Comparison of ENCODE assay signal across 23 cellular contexts in genomic region chr20:61956396-61957342, GRCh38.
DNase-seq lines count a peak whose midpoint lies in the region; ATAC-seq, FAIRE-seq and TF ChIP-seq lines count a peak whose summit lies in the region.
"Had no signal": no experiment of that assay in that cellular context is flagged by ENCODE, and none has a peak within 500 bp of the region (broad histone marks: within the 10 kb centered on the region; RNA-seq: fewer than 3 reads in every experiment).

No MANE protein-coding gene starts in this region.

- H3K36me3 ChIP-seq in cardiac muscle cell = no peaks in the 10 kb centered on the region
- H3K36me3 ChIP-seq: stomach had no signal

- DNase-seq in cardiac muscle cell (ENCODE audit: low read depth in 1 of 2, low spot score in 1 of 2) = peak in 1 of 2 donors; percentile 54
- DNase-seq in Right ventricle myocardium inferior (ENCODE audit: missing footprints) = no peak
- DNase-seq in SHP77 treated with DMSO at 0.1 percent for 48 hours (lab: John Stamatoyannopoulos, UW) = peak; percentile 22
- peak; percentile 39 for DNase-seq in fibroblast of pulmonary artery (ENCODE audit: low read depth)
- DNase-seq in type B pancreatic cell (ENCODE audit: extremely low spot score, unreplicated experiment) = no peak
- DNase-seq in germinal center (ENCODE audit: low spot score) = no peak
- no peak for DNase-seq in dermis blood vessel endothelial cell
- DNase-seq in GM12891 (ENCODE audit: insufficient read length, low spot score) = no peak
- DNase-seq: ACHN; activated effector memory CD4-positive, alpha-beta T cell treated with anti-CD3 and anti-CD28 coated beads, Interleukin-2, amount 50 U/mL, for 16 hours; cortex of kidney; foreskin melanocyte; H7; kidney glomerular epithelial cell; natural killer cell; NCI-H2029; stimulated activated CD4-positive, alpha-beta T cell treated with anti-CD3 and anti-CD28 coated beads, Interleukin-2, amount 100 ng/mL, for 48 hours; stomach; T-helper 1 cell had no signal

- FAIRE-seq in GM12891 (lab: Jason Lieb, UNC) = no peak
- FAIRE-seq: urothelium cell line had no signal

- H3K27me3 ChIP-seq in cardiac muscle cell = no peaks in the 10 kb centered on the region

- H3K9me3 Mint-ChIP-seq in type B pancreatic cell = no peaks in the 10 kb centered on the region
- H3K9me3 Mint-ChIP-seq: natural killer cell had no signal

- H3K4me3 ChIP-seq in cardiac muscle cell (no peak overlapping the region), fibroblast of pulmonary artery (replicated peaks; ENCODE audit: low read depth, low read length) (no peak overlapping the region)
- H3K4me3 ChIP-seq: skin epidermis, stomach had no signal

- H3K9me3 ChIP-seq in cardiac muscle cell (ENCODE audit: low read depth) = no peaks in the 10 kb centered on the region
- H3K9me3 ChIP-seq: stomach had no signal

- H3K36me3 Mint-ChIP-seq in type B pancreatic cell = no peaks in the 10 kb centered on the region
- H3K36me3 Mint-ChIP-seq: natural killer cell had no signal

- peak overlapping the region; percentile 14 for H3K27ac Mint-ChIP-seq in type B pancreatic cell
- H3K27ac Mint-ChIP-seq: IgD-negative memory B cell, natural killer cell had no signal

- peaks cover 10% of the 10 kb centered on the region for H3K27me3 Mint-ChIP-seq in type B pancreatic cell

- peak overlapping the region; percentile 59 for H3K27ac ChIP-seq in cardiac muscle cell
- H3K27ac ChIP-seq: C4-2B, skin epidermis, stomach had no signal

- peaks cover 14% of the 10 kb centered on the region for H3K4me1 ChIP-seq in cardiac muscle cell (ENCODE audit: low read depth)

- ATAC-seq in Right ventricle myocardium inferior = no peak
- ATAC-seq: natural killer cell had no signal

- intact Hi-C loops in Right ventricle myocardium inferior (cut with DNase I) = no loop called here

- no peak for TF ChIP-seq POLR2A in GM12891 (IDR thresholded peaks at IDR 0.05; ENCODE audit: low read depth, low read length)

- no peak for TF ChIP-seq CTCF in cardiac muscle cell (IDR thresholded peaks at IDR 0.05; ENCODE audit: low read depth, low read length)
- TF ChIP-seq CTCF in fibroblast of pulmonary artery (IDR thresholded peaks at IDR 0.05; ENCODE audit: low read length, missing control alignments) = no peak
- no peak for TF ChIP-seq CTCF in type B pancreatic cell (conservative IDR thresholded peaks at IDR 0.05)

- H3K4me3 Mint-ChIP-seq in type B pancreatic cell = no peak overlapping the region
- H3K4me3 Mint-ChIP-seq: IgD-negative memory B cell, natural killer cell had no signal

- H3K4me1 Mint-ChIP-seq in type B pancreatic cell (ENCODE audit: unreplicated experiment) = peaks cover 4% of the 10 kb centered on the region
- H3K4me1 Mint-ChIP-seq: IgD-negative memory B cell had no signal

TF ChIP-seq in GM12891, 5 proteins besides CTCF, POLR2A, EP300 and RAD21:
- no peak for TF ChIP-seq SPI1 (IDR thresholded peaks at IDR 0.05; ENCODE audit: low read depth, low read length)
- TF ChIP-seq POLR2AphosphoS5 (IDR thresholded peaks at IDR 0.05; ENCODE audit: low read depth, low read length) = no peak

Comparison
In these comparisons a context has a peak if more than half of its experiments do, and no peak if none do; other contexts are left out.
1. DNase-seq: peak in SHP77 treated with DMSO at 0.1 percent for 48 hours (single experiment) and fibroblast of pulmonary artery (single experiment); none in Right ventricle myocardium inferior (single experiment), type B pancreatic cell (single experiment), germinal center (single experiment), dermis blood vessel endothelial cell (single experiment) and GM12891 (single experiment).